ENCODE assay signal across 24 cellular contexts in the genomic region with DNA sequence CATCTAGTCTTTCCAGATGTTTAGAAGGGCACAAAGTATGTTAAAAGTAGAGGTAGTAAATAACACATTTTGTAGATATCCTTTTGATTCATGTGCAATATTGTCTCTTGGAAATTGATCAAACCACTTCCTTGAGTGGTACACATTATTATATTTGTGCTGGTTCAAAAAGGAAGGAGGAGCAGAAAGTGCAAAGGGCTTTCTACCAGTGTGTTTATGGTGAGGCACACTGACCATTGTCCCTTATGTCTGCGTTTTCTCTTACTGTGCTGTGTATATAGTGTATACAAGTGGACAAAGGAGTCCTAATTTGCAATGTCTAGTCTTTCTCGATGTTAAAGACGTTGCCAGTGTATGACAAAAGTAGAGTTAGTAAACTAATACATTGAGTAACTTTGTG. TPM values are rescaled to one million over a fixed set of nuclear protein-coding genes. Genes with fewer than 3 reads are reported as not detected.
"Had no signal": no experiment of that assay in that cellular context is flagged by ENCODE, and none has a peak within 500 bp of the region (broad histone marks: within the 10 kb centered on the region; RNA-seq: fewer than 3 reads in every experiment).

No MANE protein-coding gene starts in this region.

- H3K4me1 Mint-ChIP-seq: mesothelial cell of epicardium had no signal

- ATAC-seq: effector memory CD8-positive, alpha-beta T cell; foreskin keratinocyte; gastroesophageal sphincter; heart left ventricle; left lung; left ventricle myocardium superior; lower lobe of right lung had no signal

- H3K9me3 Mint-ChIP-seq: dendritic cell treated with granulocyte-macrophage colony-stimulating factor and Interleukin-4, amounts not matched to agents 40 ng/mL and 50 ng/mL, for 4 days; effector memory CD8-positive, alpha-beta T cell; mesothelial cell of epicardium had no signal

- H3K4me2 ChIP-seq: hepatocyte had no signal

- H3K9me3 ChIP-seq: colonic mucosa, esophagus squamous epithelium, gastroesophageal sphincter, heart left ventricle, lower lobe of right lung had no signal

- H3K4me3 Mint-ChIP-seq: dendritic cell treated with granulocyte-macrophage colony-stimulating factor and Interleukin-4, amounts not matched to agents 40 ng/mL and 50 ng/mL, for 4 days; effector memory CD8-positive, alpha-beta T cell; endodermal cell; immature natural killer cell; mesothelial cell of epicardium; naive B cell had no signal

- H2AFZ ChIP-seq: hepatocyte had no signal

- DNase-seq: colonic mucosa; cortex of kidney; effector CD8-positive, alpha-beta T cell; effector memory CD8-positive, alpha-beta T cell; endodermal cell; esophagus squamous epithelium; foreskin keratinocyte; heart left ventricle; hypothalamus; immature natural killer cell; islet precursor cell; kidney; kidney glomerular epithelial cell; left lung; left ventricle myocardium superior; lower lobe of right lung; mesenchymal stem cell; naive B cell had no signal

- H3K4me3 ChIP-seq: colonic mucosa, esophagus squamous epithelium, gastroesophageal sphincter, heart left ventricle, hepatocyte, left lung, lower lobe of right lung had no signal

- H3K36me3 ChIP-seq: colonic mucosa, esophagus squamous epithelium, gastroesophageal sphincter, heart left ventricle, left lung, lower lobe of right lung had no signal

- H3K36me3 Mint-ChIP-seq: immature natural killer cell, mesothelial cell of epicardium had no signal

- H3K4me1 ChIP-seq: colonic mucosa had no signal

- H3K27ac ChIP-seq: colonic mucosa, epithelial cell of prostate, esophagus squamous epithelium, foreskin keratinocyte, gastroesophageal sphincter, heart left ventricle, hepatocyte, left lung, lower lobe of right lung had no signal

- H3K27ac Mint-ChIP-seq: dendritic cell treated with granulocyte-macrophage colony-stimulating factor and Interleukin-4, amounts not matched to agents 40 ng/mL and 50 ng/mL, for 4 days; effector memory CD8-positive, alpha-beta T cell; endodermal cell; immature natural killer cell; mesothelial cell of epicardium had no signal

RNA-seq across cellular contexts. Expression of a gene that starts 41.4 kb away (rescaled TPM):
- total RNA-seq: foreskin keratinocyte, myocyte had no signal
- polyA plus RNA-seq: foreskin keratinocyte, immature natural killer cell had no signal
